In genomic region chr3:151776259-151776740, GRCh38 we compare ENCODE assay signal across 11 cellular contexts. TPM values are rescaled to one million over a fixed set of nuclear protein-coding genes. Genes with fewer than 3 reads are reported as not detected.
"Had no signal": no experiment of that assay in that cellular context is flagged by ENCODE, and none has a peak within 500 bp of the region (broad histone marks: within the 10 kb centered on the region; RNA-seq: fewer than 3 reads in every experiment).

No MANE protein-coding gene starts in this region.

- H3K4me1 ChIP-seq: HAP-1 had no signal

- FAIRE-seq: HepG2 had no signal

- H3K9me3 ChIP-seq: HAP-1 had no signal

- DNase-seq: GM23248, GOT3, H7, HFFc6 had no signal

- H3K27ac ChIP-seq: GM23248, HL-60 had no signal

- ATAC-seq: HCT116, HepG2 had no signal

- H3K36me3 ChIP-seq: HAP-1 had no signal

- H3K4me3 ChIP-seq: GM23248, HAP-1 had no signal

RNA-seq across cellular contexts. Expression of gene AADAC, which starts 37.6 kb away (rescaled TPM):
- total RNA-seq: GM23248, H7, HFFc6, HT1080 had no signal
- polyA plus RNA-seq: GM23248, IgD-negative memory B cell had no signal

RNA-seq across cellular contexts. Expression of gene AADACL2, which starts 42.6 kb away (rescaled TPM):
- total RNA-seq: GM23248, H4, H7, HepG2, HFFc6, HT1080 had no signal
- polyA plus RNA-seq: GM23248, HepG2, IgD-negative memory B cell had no signal
